9 cellular contexts compared by ENCODE assay signal in genomic region chr2:136932700-136933099, GRCh38.
DNase-seq lines count a peak whose midpoint lies in the region; ATAC-seq and TF ChIP-seq lines count a peak whose summit lies in the region.
"Had no signal": no experiment of that assay in that cellular context is flagged by ENCODE, and none has a peak within 500 bp of the region (broad histone marks: within the 10 kb centered on the region; RNA-seq: fewer than 3 reads in every experiment).

No MANE protein-coding gene starts in this region.

- no peak overlapping the region for H3K27ac Mint-ChIP-seq in stimulated activated naive B cell treated with anti-CD40 and anti-IgM and Interleukin-4, amounts not matched to agents 10 μg/mL and 1 μg/mL and 100 μg/mL, for 72 hours
- H3K27ac Mint-ChIP-seq: dendritic cell treated with granulocyte-macrophage colony-stimulating factor and Interleukin-4, amounts not matched to agents 40 ng/mL and 50 ng/mL, for 4 days had no signal

- no peak overlapping the region for H3K4me3 Mint-ChIP-seq in stimulated activated naive B cell treated with anti-CD40 and anti-IgM and Interleukin-4, amounts not matched to agents 10 μg/mL and 1 μg/mL and 100 μg/mL, for 72 hours
- H3K4me3 Mint-ChIP-seq: dendritic cell treated with granulocyte-macrophage colony-stimulating factor and Interleukin-4, amounts not matched to agents 40 ng/mL and 50 ng/mL, for 4 days had no signal

- WGBS in mammary epithelial cell (ENCODE audit: low coverage, missing lambda C conversion rate), result 33% methylated on average over 3 of the region's 3 CpGs

- no peaks in the 10 kb centered on the region for H3K27me3 Mint-ChIP-seq in stimulated activated naive B cell treated with anti-CD40 and anti-IgM and Interleukin-4, amounts not matched to agents 10 μg/mL and 1 μg/mL and 100 μg/mL, for 72 hours
- H3K27me3 Mint-ChIP-seq: dendritic cell treated with granulocyte-macrophage colony-stimulating factor and Interleukin-4, amounts not matched to agents 40 ng/mL and 50 ng/mL, for 4 days had no signal

- H3K9me3 Mint-ChIP-seq in stimulated activated naive B cell treated with anti-CD40 and anti-IgM and Interleukin-4, amounts not matched to agents 10 μg/mL and 1 μg/mL and 100 μg/mL, for 72 hours, result peaks cover 4 to 10% of the 10 kb centered on the region in 2 donors
- H3K9me3 Mint-ChIP-seq: dendritic cell treated with granulocyte-macrophage colony-stimulating factor and Interleukin-4, amounts not matched to agents 40 ng/mL and 50 ng/mL, for 4 days had no signal

- no peak overlapping the region for H3K9ac ChIP-seq in mammary epithelial cell (ENCODE audit: insufficient read depth, low read length)

- no peaks in the 10 kb centered on the region for H3K36me3 Mint-ChIP-seq in stimulated activated naive B cell treated with anti-CD40 and anti-IgM and Interleukin-4, amounts not matched to agents 10 μg/mL and 1 μg/mL and 100 μg/mL, for 72 hours

- CTCF ChIA-PET in mammary epithelial cell (lab: Charles Lee; ENCODE audit: low non-redundant PET), result interaction anchor here (0.7 kb wide), 1 partner anchor 906 kb away, joined by 4 read pairs; no protein-coding TSS in a partner anchor

- H3K27me3 ChIP-seq in mammary epithelial cell (ENCODE audit: insufficient read depth, low read length), result no peaks in the 10 kb centered on the region

- intact Hi-C loops in mammary epithelial cell (cut with micrococcal nuclease), result loop anchor here (1.0 to 5.0 kb wide), 5 partner anchors 119 to 906 kb away; no protein-coding TSS in a partner anchor

- no peaks in the 10 kb centered on the region for H4K20me1 ChIP-seq in mammary epithelial cell (ENCODE audit: insufficient read depth, low read length)

- in situ Hi-C loops in mammary epithelial cell (cut with MboI; ENCODE audit: low sequenced_read_pairs in 2 of 2), result no loop called here

- peak; percentile 2 to 3 for DNase-seq in SHP77 (lab: John Stamatoyannopoulos, UW)
- no peak for DNase-seq in SHP77 treated with DMSO at 0.1 percent for 48 hours (lab: John Stamatoyannopoulos, UW)
- DNase-seq in NAMALWA (ENCODE audit: low spot score), result peak; percentile 41
- DNase-seq in mammary epithelial cell, result peak; percentile 14
- no peak for DNase-seq in stimulated activated naive B cell treated with anti-CD40 and anti-IgM and Interleukin-4, amounts not matched to agents 10 μg/mL and 1 μg/mL and 100 μg/mL, for 72 hours
- DNase-seq in stimulated activated CD8-positive, alpha-beta memory T cell treated with anti-CD3 and anti-CD28 coated beads, Interleukin-4, amount 100 ng/mL, for 48 hours, result no peak

- ATAC-seq in stimulated activated naive B cell treated with anti-CD40 and anti-IgM and Interleukin-4, amounts not matched to agents 10 μg/mL and 1 μg/mL and 100 μg/mL, for 72 hours (replicated peaks), result peak; percentile 33 to 38
- no peak for ATAC-seq in GM21576 (IDR thresholded peaks at IDR 0.05; ENCODE audit: unreplicated experiment)
- ATAC-seq in HG03095 (IDR thresholded peaks at IDR 0.05; ENCODE audit: unreplicated experiment), result no peak

- H3K79me2 ChIP-seq in mammary epithelial cell (ENCODE audit: insufficient read depth, low read length), result no peaks in the 10 kb centered on the region

- no peak overlapping the region for H2AFZ ChIP-seq in mammary epithelial cell (ENCODE audit: low read depth, low read length)

- no peak overlapping the region for H3K4me2 ChIP-seq in mammary epithelial cell (ENCODE audit: insufficient read depth, low read depth, low read length)

- H3K4me3 ChIP-seq in mammary epithelial cell (replicated peaks in 1 of 3; ENCODE audit: insufficient read depth in 1 of 3, low read depth in 2 of 3, low read length in 3 of 3), result no peak overlapping the region

- no peaks in the 10 kb centered on the region for H3K9me3 ChIP-seq in mammary epithelial cell (replicated peaks; ENCODE audit: insufficient read depth, low read length)

- H3K4me1 ChIP-seq in mammary epithelial cell (ENCODE audit: insufficient read depth, low read length), result no peaks in the 10 kb centered on the region

- no TSS peak for BruUV-seq in mammary epithelial cell (replicated peaks; lab: Mats Ljungman, UMichigan)

- no peak overlapping the region for H3K27ac ChIP-seq in mammary epithelial cell (ENCODE audit: insufficient read depth, low read depth, low read length)

- TF ChIP-seq CTCF in mammary epithelial cell (conservative IDR thresholded peaks at IDR 0.05 in 1 of 2, IDR thresholded peaks at IDR 0.05 in 1 of 2; ENCODE audit: extremely low read depth in 1 of 2, insufficient read depth in 1 of 2, low read depth in 1 of 2, low read length in 2 of 2), result peak; percentile 63 to 82

- dilution Hi-C loops in mammary epithelial cell (cut with HindIII; ENCODE audit: low sequenced_read_pairs), result no loop called here

- no peaks in the 10 kb centered on the region for H3K36me3 ChIP-seq in mammary epithelial cell (ENCODE audit: insufficient read depth, low read length)

- no peaks in the 10 kb centered on the region for H3K4me1 Mint-ChIP-seq in stimulated activated naive B cell treated with anti-CD40 and anti-IgM and Interleukin-4, amounts not matched to agents 10 μg/mL and 1 μg/mL and 100 μg/mL, for 72 hours

Comparison
In these comparisons a context has a peak if more than half of its experiments do, and no peak if none do; other contexts are left out.
1. DNase-seq: peak in SHP77 (2 of 2), NAMALWA (single experiment) and mammary epithelial cell (single experiment); none in SHP77 treated with DMSO at 0.1 percent for 48 hours (single experiment), stimulated activated naive B cell treated with anti-CD40 and anti-IgM and Interleukin-4, amounts not matched to agents 10 μg/mL and 1 μg/mL and 100 μg/mL, for 72 hours (single experiment) and stimulated activated CD8-positive, alpha-beta memory T cell treated with anti-CD3 and anti-CD28 coated beads, Interleukin-4, amount 100 ng/mL, for 48 hours (single experiment).
2. ATAC-seq: peak in stimulated activated naive B cell treated with anti-CD40 and anti-IgM and Interleukin-4, amounts not matched to agents 10 μg/mL and 1 μg/mL and 100 μg/mL, for 72 hours (2 of 2); none in GM21576 (single experiment) and HG03095 (single experiment).